1 cellular context compared by ENCODE assay signal in genomic region chr2:162343824-162344616, GRCh38.
TF ChIP-seq lines count a peak whose summit lies in the region.

A gene with protein sequence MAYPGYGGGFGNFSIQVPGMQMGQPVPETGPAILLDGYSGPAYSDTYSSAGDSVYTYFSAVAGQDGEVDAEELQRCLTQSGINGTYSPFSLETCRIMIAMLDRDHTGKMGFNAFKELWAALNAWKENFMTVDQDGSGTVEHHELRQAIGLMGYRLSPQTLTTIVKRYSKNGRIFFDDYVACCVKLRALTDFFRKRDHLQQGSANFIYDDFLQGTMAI (plus strand): TSS chr2:162344132. CDS start chr2:162344249, 117 bp downstream.

TF ChIP-seq in HepG2, 621 proteins besides CTCF, POLR2A, EP300 and RAD21 (continued from another document and continues in another):
- TF ChIP-seq SOX6 (IDR thresholded peaks at IDR 0.05) (no peak), SOX6 (CRISPR knock-in tag; IDR thresholded peaks at IDR 0.05) (peak; percentile 67), IRF2 (CRISPR knock-in tag; IDR thresholded peaks at IDR 0.05) (peak; percentile 66), ZNF816 (CRISPR knock-in tag; IDR thresholded peaks at IDR 0.05; ENCODE audit: borderline replicate concordance) (peak; percentile 70), SMAD9 (CRISPR knock-in tag; IDR thresholded peaks at IDR 0.05) (0 out of 2 replicates have a peak, but pooled peaks have one; percentile 46), ETV5 (CRISPR knock-in tag; IDR thresholded peaks at IDR 0.05; ENCODE audit: borderline replicate concordance) (peak; percentile 17; the same call in 1 of the 2 replicates), HOMEZ (CRISPR knock-in tag; IDR thresholded peaks at IDR 0.05; ENCODE audit: low read depth) (peak; percentile 94), ZNF740 (CRISPR knock-in tag; IDR thresholded peaks at IDR 0.05) (no peak; the same call in 1 of the 2 replicates), BCL6 (CRISPR knock-in tag; IDR thresholded peaks at IDR 0.05) (peak; percentile 63), ZEB1 (IDR thresholded peaks at IDR 0.05; ENCODE audit: insufficient replicate concordance, low read depth) (peak; percentile 96), ZNF232 (CRISPR knock-in tag; IDR thresholded peaks at IDR 0.05; ENCODE audit: borderline replicate concordance) (0 out of 2 replicates have a peak, but pooled peaks have one; percentile 32), ZNF280D (CRISPR knock-in tag; IDR thresholded peaks at IDR 0.05) (no peak), KAT8 (CRISPR knock-in tag; IDR thresholded peaks at IDR 0.05) (peak; percentile 77), ZNF546 (CRISPR knock-in tag; conservative IDR thresholded peaks at IDR 0.05) (peak; percentile 96), NR2F6 (IDR thresholded peaks at IDR 0.05) (no peak), NR2F6 (CRISPR knock-in tag; IDR thresholded peaks at IDR 0.05) (peak; percentile 33; the same call in 1 of the 2 replicates), RBFOX2 (IDR thresholded peaks at IDR 0.05; ENCODE audit: low read depth, low read length) (peak; percentile 88), ZNF138 (CRISPR knock-in tag; IDR thresholded peaks at IDR 0.05; ENCODE audit: low read depth) (0 out of 2 replicates have a peak, but pooled peaks have one; percentile 61), ZBTB34 (CRISPR knock-in tag; IDR thresholded peaks at IDR 0.05) (no peak), PHF8 (CRISPR knock-in tag; IDR thresholded peaks at IDR 0.05) (peak; percentile 94), TCF7 (IDR thresholded peaks at IDR 0.05; ENCODE audit: low read depth) (no peak), ZNF335 (CRISPR knock-in tag; IDR thresholded peaks at IDR 0.05) (no peak; the same call in 1 of the 2 replicates), ZBTB40 (IDR thresholded peaks at IDR 0.05) (no peak), ZBTB40 (CRISPR knock-in tag; IDR thresholded peaks at IDR 0.05) (peak; percentile 61), AGO1 (IDR thresholded peaks at IDR 0.05; ENCODE audit: low read depth, low read length, poor library complexity, severe bottlenecking) (peak; percentile 79)
- TF ChIP-seq, protein P1, sequence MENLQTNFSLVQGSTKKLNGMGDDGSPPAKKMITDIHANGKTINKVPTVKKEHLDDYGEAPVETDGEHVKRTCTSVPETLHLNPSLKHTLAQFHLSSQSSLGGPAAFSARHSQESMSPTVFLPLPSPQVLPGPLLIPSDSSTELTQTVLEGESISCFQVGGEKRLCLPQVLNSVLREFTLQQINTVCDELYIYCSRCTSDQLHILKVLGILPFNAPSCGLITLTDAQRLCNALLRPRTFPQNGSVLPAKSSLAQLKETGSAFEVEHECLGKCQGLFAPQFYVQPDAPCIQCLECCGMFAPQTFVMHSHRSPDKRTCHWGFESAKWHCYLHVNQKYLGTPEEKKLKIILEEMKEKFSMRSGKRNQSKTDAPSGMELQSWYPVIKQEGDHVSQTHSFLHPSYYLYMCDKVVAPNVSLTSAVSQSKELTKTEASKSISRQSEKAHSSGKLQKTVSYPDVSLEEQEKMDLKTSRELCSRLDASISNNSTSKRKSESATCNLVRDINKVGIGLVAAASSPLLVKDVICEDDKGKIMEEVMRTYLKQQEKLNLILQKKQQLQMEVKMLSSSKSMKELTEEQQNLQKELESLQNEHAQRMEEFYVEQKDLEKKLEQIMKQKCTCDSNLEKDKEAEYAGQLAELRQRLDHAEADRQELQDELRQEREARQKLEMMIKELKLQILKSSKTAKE (CRISPR knock-in tag; IDR thresholded peaks at IDR 0.05; ENCODE audit: borderline replicate concordance) = no peak
- TF ChIP-seq, protein P2, sequence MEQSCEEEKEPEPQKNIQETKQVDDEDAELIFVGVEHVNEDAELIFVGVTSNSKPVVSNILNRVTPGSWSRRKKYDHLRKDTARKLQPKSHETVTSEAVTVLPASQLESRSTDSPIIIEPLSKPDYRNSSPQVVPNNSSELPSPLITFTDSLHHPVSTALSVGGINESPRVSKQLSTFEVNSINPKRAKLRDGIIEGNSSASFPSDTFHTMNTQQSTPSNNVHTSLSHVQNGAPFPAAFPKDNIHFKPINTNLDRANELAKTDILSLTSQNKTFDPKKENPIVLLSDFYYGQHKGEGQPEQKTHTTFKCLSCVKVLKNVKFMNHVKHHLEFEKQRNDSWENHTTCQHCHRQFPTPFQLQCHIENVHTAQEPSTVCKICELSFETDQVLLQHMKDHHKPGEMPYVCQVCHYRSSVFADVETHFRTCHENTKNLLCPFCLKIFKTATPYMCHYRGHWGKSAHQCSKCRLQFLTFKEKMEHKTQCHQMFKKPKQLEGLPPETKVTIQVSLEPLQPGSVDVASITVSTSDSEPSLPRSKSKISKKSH (CRISPR knock-in tag; IDR thresholded peaks at IDR 0.05; ENCODE audit: borderline replicate concordance) = peak; percentile 72; the same call in 1 of the 2 replicates
- TF ChIP-seq, protein P3, sequence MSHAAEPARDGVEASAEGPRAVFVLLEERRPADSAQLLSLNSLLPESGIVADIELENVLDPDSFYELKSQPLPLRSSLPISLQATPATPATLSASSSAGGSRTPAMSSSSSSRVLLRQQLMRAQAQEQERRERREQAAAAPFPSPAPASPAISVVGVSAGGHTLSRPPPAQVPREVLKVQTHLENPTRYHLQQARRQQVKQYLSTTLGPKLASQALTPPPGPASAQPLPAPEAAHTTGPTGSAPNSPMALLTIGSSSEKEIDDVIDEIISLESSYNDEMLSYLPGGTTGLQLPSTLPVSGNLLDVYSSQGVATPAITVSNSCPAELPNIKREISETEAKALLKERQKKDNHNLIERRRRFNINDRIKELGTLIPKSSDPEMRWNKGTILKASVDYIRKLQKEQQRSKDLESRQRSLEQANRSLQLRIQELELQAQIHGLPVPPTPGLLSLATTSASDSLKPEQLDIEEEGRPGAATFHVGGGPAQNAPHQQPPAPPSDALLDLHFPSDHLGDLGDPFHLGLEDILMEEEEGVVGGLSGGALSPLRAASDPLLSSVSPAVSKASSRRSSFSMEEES (CRISPR knock-in tag; IDR thresholded peaks at IDR 0.05) = peak; percentile 30; the same call in 1 of the 2 replicates
- TF ChIP-seq, protein P4, sequence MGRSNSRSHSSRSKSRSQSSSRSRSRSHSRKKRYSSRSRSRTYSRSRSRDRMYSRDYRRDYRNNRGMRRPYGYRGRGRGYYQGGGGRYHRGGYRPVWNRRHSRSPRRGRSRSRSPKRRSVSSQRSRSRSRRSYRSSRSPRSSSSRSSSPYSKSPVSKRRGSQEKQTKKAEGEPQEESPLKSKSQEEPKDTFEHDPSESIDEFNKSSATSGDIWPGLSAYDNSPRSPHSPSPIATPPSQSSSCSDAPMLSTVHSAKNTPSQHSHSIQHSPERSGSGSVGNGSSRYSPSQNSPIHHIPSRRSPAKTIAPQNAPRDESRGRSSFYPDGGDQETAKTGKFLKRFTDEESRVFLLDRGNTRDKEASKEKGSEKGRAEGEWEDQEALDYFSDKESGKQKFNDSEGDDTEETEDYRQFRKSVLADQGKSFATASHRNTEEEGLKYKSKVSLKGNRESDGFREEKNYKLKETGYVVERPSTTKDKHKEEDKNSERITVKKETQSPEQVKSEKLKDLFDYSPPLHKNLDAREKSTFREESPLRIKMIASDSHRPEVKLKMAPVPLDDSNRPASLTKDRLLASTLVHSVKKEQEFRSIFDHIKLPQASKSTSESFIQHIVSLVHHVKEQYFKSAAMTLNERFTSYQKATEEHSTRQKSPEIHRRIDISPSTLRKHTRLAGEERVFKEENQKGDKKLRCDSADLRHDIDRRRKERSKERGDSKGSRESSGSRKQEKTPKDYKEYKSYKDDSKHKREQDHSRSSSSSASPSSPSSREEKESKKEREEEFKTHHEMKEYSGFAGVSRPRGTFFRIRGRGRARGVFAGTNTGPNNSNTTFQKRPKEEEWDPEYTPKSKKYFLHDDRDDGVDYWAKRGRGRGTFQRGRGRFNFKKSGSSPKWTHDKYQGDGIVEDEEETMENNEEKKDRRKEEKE (IDR thresholded peaks at IDR 0.05) = no peak
